ENCODE assay signal across 8 cellular contexts in the genomic region with DNA sequence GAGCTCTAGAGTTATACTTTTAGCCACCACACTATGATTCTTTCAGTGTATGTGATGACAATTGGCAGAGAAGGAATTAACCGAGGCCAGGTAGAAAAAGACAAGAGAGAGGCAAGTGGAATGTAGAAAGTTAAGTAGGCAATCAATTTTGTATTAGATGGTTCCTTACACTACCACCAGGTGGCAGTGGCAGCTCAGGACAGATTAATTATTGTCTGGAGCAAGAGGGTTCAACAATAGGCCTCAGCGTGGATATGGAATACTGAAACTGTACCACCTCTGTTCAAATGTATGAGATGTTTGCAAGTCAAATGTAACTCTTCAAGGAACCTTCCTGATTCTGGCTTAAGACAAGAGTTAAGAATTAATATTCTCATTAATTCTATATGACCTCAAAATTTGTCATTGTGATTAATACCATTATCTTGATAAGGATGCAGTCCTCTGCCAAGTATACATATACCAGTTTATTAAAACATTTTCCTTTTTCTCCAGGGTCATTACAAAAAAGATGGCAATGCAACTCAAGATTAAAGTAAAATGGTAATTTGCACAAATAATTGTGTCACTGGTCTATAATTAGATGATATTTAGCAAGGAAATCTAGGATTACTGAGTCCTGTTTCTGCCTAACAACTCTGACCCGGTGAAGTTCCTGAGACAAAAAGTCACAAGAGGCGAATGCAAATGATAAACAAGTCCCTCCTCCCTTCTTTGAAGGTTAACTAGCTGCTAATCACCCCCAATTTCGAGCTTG.
A peak's percentile ranks its signal among the peaks of the same experiment; 100 is the strongest.
DNase-seq lines count a peak whose midpoint lies in the region; ATAC-seq and TF ChIP-seq lines count a peak whose summit lies in the region.

No MANE protein-coding gene starts in this region.

- H3K18ac ChIP-seq in IMR-90 (ENCODE audit: low read depth, low read length): no peak overlapping the region

- no peaks in the 10 kb centered on the region for H4K20me1 ChIP-seq in IMR-90 (ENCODE audit: insufficient read depth, low read length)

- peak; percentile 68 for TF ChIP-seq RAD21 in IMR-90 (IDR thresholded peaks at IDR 0.05; ENCODE audit: low read length)

- H4K5ac ChIP-seq in IMR-90 (ENCODE audit: low read depth, low read length): no peak overlapping the region

- DNase-seq in activated T-cell treated with anti-CD3 and anti-CD28 coated beads for 1 hour (ENCODE audit: low read depth) (peak; percentile 1), IMR-90 (peak; percentile 32), SKM-1 (lab: John Stamatoyannopoulos, UW; ENCODE audit: unreplicated experiment) (peak; percentile 48), fibroblast of pulmonary artery (ENCODE audit: low read depth) (peak; percentile 75)
- DNase-seq in activated T-cell treated with anti-CD3 and anti-CD28 coated beads, Interleukin-2, amount 50 U/mL, for 4 hours: no peak

- dilution Hi-C loops in IMR-90 (cut with HindIII; ENCODE audit: low sequenced_read_pairs, unreplicated experiment): no loop called here

- no peak overlapping the region for H2AK9ac ChIP-seq in IMR-90 (replicated peaks; ENCODE audit: low read depth, low read length, poor library complexity)

- no peaks in the 10 kb centered on the region for H3K9me1 ChIP-seq in IMR-90 (ENCODE audit: insufficient read depth, low read length)

- H3K27me3 ChIP-seq in IMR-90 (ENCODE audit: control insufficient read depth, insufficient read depth, low read length): no peaks in the 10 kb centered on the region; the same call in 1 of the 2 replicates
- no peaks in the 10 kb centered on the region for H3K27me3 ChIP-seq in parathyroid adenoma (ENCODE audit: control insufficient read depth, insufficient read depth, low read length)

- H3K36me3 Mint-ChIP-seq in activated T-cell treated with anti-CD3 and anti-CD28 coated beads, Interleukin-2, amount 50 U/mL, for 4 hours (ENCODE audit: insufficient read depth): no peaks in the 10 kb centered on the region

- H2AFZ ChIP-seq in IMR-90 (replicated peaks; ENCODE audit: low read length, poor library complexity) (no peak overlapping the region), parathyroid adenoma (no peak overlapping the region)

- TF ChIP-seq POLR2A in IMR-90 (IDR thresholded peaks at IDR 0.05; ENCODE audit: low read depth, low read length): no peak

- H2AK5ac ChIP-seq in IMR-90 (ENCODE audit: low read depth, low read length): no peak overlapping the region

- no peak overlapping the region for H3K4ac ChIP-seq in IMR-90 (ENCODE audit: low read depth, low read length)

- H3K9ac ChIP-seq in IMR-90 (ENCODE audit: low read depth, low read length) (no peak overlapping the region), parathyroid adenoma (no peak overlapping the region)

- H3K14ac ChIP-seq in IMR-90 (replicated peaks; ENCODE audit: low read depth, low read length): no peak overlapping the region

- no peak overlapping the region for H4K91ac ChIP-seq in IMR-90 (ENCODE audit: insufficient read depth, low read depth, low read length)

- H3K23ac ChIP-seq in IMR-90 (ENCODE audit: low read depth, low read length): no peak overlapping the region

- no peaks in the 10 kb centered on the region for H3K27me3 Mint-ChIP-seq in activated T-cell treated with anti-CD3 and anti-CD28 coated beads, Interleukin-2, amount 50 U/mL, for 4 hours (ENCODE audit: low read depth)

- WGBS in IMR-90 (ENCODE audit: extremely low coverage in 2 of 2, insufficient read length in 1 of 2), 2 experiments: no CpG with 5 or more reads among the region's 5 CpGs

- H3K27ac ChIP-seq in IMR-90 (ENCODE audit: insufficient read depth, low read length): no peak overlapping the region
- H3K27ac ChIP-seq in parathyroid adenoma: no peak overlapping the region

- H2BK120ac ChIP-seq in IMR-90 (ENCODE audit: low read depth, low read length): no peak overlapping the region

- intact Hi-C loops in IMR-90 (cut with micrococcal nuclease): loop anchor here (1.0 kb wide), 3 partner anchors 84 to 337 kb away; no protein-coding TSS in a partner anchor

- CTCF ChIA-PET in IMR-90 (lab: Yijun Ruan, JAX): interaction anchor here (0.8 to 2.3 kb wide), 5 partner anchors 10 to 135 kb away, joined by 3 to 8 read pairs (median 3); no protein-coding TSS in a partner anchor

- H3K56ac ChIP-seq in IMR-90 (ENCODE audit: extremely low read depth, insufficient read depth, low read length): no peak overlapping the region

- no peak overlapping the region for H3K4me2 ChIP-seq in IMR-90 (ENCODE audit: low read depth, low read length)
- H3K4me2 ChIP-seq in parathyroid adenoma (ENCODE audit: low read length): no peak overlapping the region

- H3K4me3 ChIP-seq in IMR-90 (ENCODE audit: insufficient read depth, low read depth, low read length) (no peak overlapping the region), fibroblast of pulmonary artery (replicated peaks; ENCODE audit: low read depth, low read length) (no peak overlapping the region), parathyroid adenoma (ENCODE audit: low read depth, low read length) (no peak overlapping the region)

- H3K36me3 ChIP-seq in IMR-90 (ENCODE audit: control insufficient read depth, insufficient read depth, low read length) (no peaks in the 10 kb centered on the region), parathyroid adenoma (ENCODE audit: control insufficient read depth, insufficient read depth, low read length) (no peaks in the 10 kb centered on the region)

- no peak overlapping the region for H4K8ac ChIP-seq in IMR-90 (ENCODE audit: low read depth in 2 of 2, low read length in 2 of 2)

- POLR2A ChIA-PET in IMR-90 (lab: Charles Lee; ENCODE audit: unreplicated experiment): no interaction called here

- no TSS peak for BruUV-seq in IMR-90 (replicated peaks; lab: Mats Ljungman, UMichigan)

- H3K4me3 Mint-ChIP-seq in activated T-cell treated with anti-CD3 and anti-CD28 coated beads, Interleukin-2, amount 50 U/mL, for 4 hours: no peak overlapping the region

- no peaks in the 10 kb centered on the region for H3K79me2 ChIP-seq in parathyroid adenoma

- no peak overlapping the region for H2BK15ac ChIP-seq in IMR-90 (ENCODE audit: low read depth, low read length)

- H2BK5ac ChIP-seq in IMR-90 (ENCODE audit: low read depth, low read length, poor library complexity, severe bottlenecking): no peak overlapping the region

- H2BK20ac ChIP-seq in IMR-90 (ENCODE audit: low read depth, low read length): no peak overlapping the region

- no peaks in the 10 kb centered on the region for H3K4me1 ChIP-seq in IMR-90 (ENCODE audit: control insufficient read depth, insufficient read depth, low read length)
- H3K4me1 ChIP-seq in parathyroid adenoma: no peaks in the 10 kb centered on the region

- TF ChIP-seq CTCF in IMR-90 (conservative IDR thresholded peaks at IDR 0.05; ENCODE audit: low read depth, low read length): peak; percentile 75
- peak; percentile 83 for TF ChIP-seq CTCF in fibroblast of pulmonary artery (IDR thresholded peaks at IDR 0.05; ENCODE audit: low read length, missing control alignments)
- peak; percentile 72 for TF ChIP-seq CTCF in parathyroid adenoma (IDR thresholded peaks at IDR 0.05)

- no peaks in the 10 kb centered on the region for H3K4me1 Mint-ChIP-seq in activated T-cell treated with anti-CD3 and anti-CD28 coated beads, Interleukin-2, amount 50 U/mL, for 4 hours (ENCODE audit: low read depth)

- no peaks in the 10 kb centered on the region for H3K9me3 Mint-ChIP-seq in activated T-cell treated with anti-CD3 and anti-CD28 coated beads, Interleukin-2, amount 50 U/mL, for 4 hours

- no peak for ATAC-seq in activated T-cell treated with anti-CD3 and anti-CD28 coated beads, Interleukin-2, amount 50 U/mL, for 4 hours
- ATAC-seq in GM21576 (IDR thresholded peaks at IDR 0.05; ENCODE audit: unreplicated experiment) (peak; percentile 85), IMR-90 (ENCODE audit: low read depth) (peak; percentile 82), HG03025 (IDR thresholded peaks at IDR 0.05; ENCODE audit: low FRiP score, unreplicated experiment) (no peak)

- in situ Hi-C loops in IMR-90 (cut with MboI; ENCODE audit: low sequenced_read_pairs): loop anchor here (5.0 kb wide), 1 partner anchor 82 kb away; no protein-coding TSS in a partner anchor

- H3K9me3 ChIP-seq in IMR-90 (ENCODE audit: control insufficient read depth, insufficient read depth, low read length) (no peaks in the 10 kb centered on the region), parathyroid adenoma (ENCODE audit: control insufficient read depth, low read length) (no peaks in the 10 kb centered on the region)

- no peaks in the 10 kb centered on the region for H3K79me1 ChIP-seq in IMR-90 (ENCODE audit: low read depth in 1 of 2, low read length in 2 of 2)

TF ChIP-seq in IMR-90, 13 proteins besides CTCF, POLR2A, EP300 and RAD21:
- TF ChIP-seq FOS (IDR thresholded peaks at IDR 0.05; ENCODE audit: low read depth, low read length) (no peak), CEBPB (IDR thresholded peaks at IDR 0.05; ENCODE audit: low read depth, low read length) (no peak), SMC3 (IDR thresholded peaks at IDR 0.05; ENCODE audit: low read depth, low read length) (peak; percentile 48), RFX5 (IDR thresholded peaks at IDR 0.05; ENCODE audit: low read depth, low read length) (no peak)
TF ChIP-seq in IMR-90: peak in this region for 1.

Comparison
In these comparisons a context has a peak if more than half of its experiments do, and no peak if none do; other contexts are left out.
1. ATAC-seq: peak in GM21576 (single experiment) and IMR-90 (single experiment); none in activated T-cell treated with anti-CD3 and anti-CD28 coated beads, Interleukin-2, amount 50 U/mL, for 4 hours (0 of 2) and HG03025 (single experiment).
2. Peak in every context shown above with its lines, with median percentiles within 50 percentile points of each other: CTCF ChIP-seq.